12 cellular contexts compared by ENCODE assay signal in genomic region chr14:61184117-61184516, GRCh38.
A peak's percentile ranks its signal among the peaks of the same experiment; 100 is the strongest.
DNase-seq lines count a peak whose midpoint lies in the region; ATAC-seq, FAIRE-seq and TF ChIP-seq lines count a peak whose summit lies in the region.
"Had no signal": no experiment of that assay in that cellular context is flagged by ENCODE, and none has a peak within 500 bp of the region (broad histone marks: within the 10 kb centered on the region; RNA-seq: fewer than 3 reads in every experiment).

No MANE protein-coding gene starts in this region.

- H3K9me3 ChIP-seq in astrocyte (ENCODE audit: insufficient read depth, low read depth, low read length), result no peaks in the 10 kb centered on the region

- H3K27ac ChIP-seq in astrocyte (ENCODE audit: low read depth, low read length), result peak overlapping the region; percentile 64

- H3K4me3 Mint-ChIP-seq in astrocyte (ENCODE audit: unreplicated experiment), result no peak overlapping the region

- H3K4me1 ChIP-seq in astrocyte (ENCODE audit: insufficient read depth, low read length), result peaks cover 35% of the 10 kb centered on the region

- no peaks in the 10 kb centered on the region for H4K20me1 ChIP-seq in astrocyte (ENCODE audit: insufficient read depth, low read length)

- in situ Hi-C loops in KBM-7 (cut with MboI; ENCODE audit: low pct_unique_long_range_greater_than_20kb, low sequenced_read_pairs), result no loop called here

- no peaks in the 10 kb centered on the region for H3K79me2 ChIP-seq in astrocyte (ENCODE audit: insufficient read depth, low read length)

- TF ChIP-seq CTCF in astrocyte (IDR thresholded peaks at IDR 0.05; ENCODE audit: insufficient read depth, low read depth, low read length), result no peak

- H3K27ac Mint-ChIP-seq in astrocyte (ENCODE audit: unreplicated experiment), result peak overlapping the region; percentile 63

- no peaks in the 10 kb centered on the region for H3K27me3 ChIP-seq in astrocyte (ENCODE audit: insufficient read depth, low read length)

- no peak overlapping the region for H2AFZ ChIP-seq in astrocyte (ENCODE audit: low read depth, low read length)

- ATAC-seq in GM18907 (IDR thresholded peaks at IDR 0.05; ENCODE audit: unreplicated experiment), result no peak

- peak overlapping the region; percentile 19 for H3K9ac ChIP-seq in astrocyte (ENCODE audit: low read length)

- no peak overlapping the region for H3K4me3 ChIP-seq in astrocyte (ENCODE audit: insufficient read depth, low read depth, low read length)

- FAIRE-seq in astrocyte (lab: Jason Lieb, UNC), result peak; percentile 99
- FAIRE-seq: colon had no signal

- H3K4me1 Mint-ChIP-seq in astrocyte (ENCODE audit: low read depth, unreplicated experiment), result peaks cover 19% of the 10 kb centered on the region

- H3K36me3 Mint-ChIP-seq in astrocyte (ENCODE audit: low read depth, unreplicated experiment), result no peaks in the 10 kb centered on the region

- no peaks in the 10 kb centered on the region for H3K36me3 ChIP-seq in astrocyte (ENCODE audit: insufficient read depth, low read length)

- DNase-seq in AG08395 (ENCODE audit: low spot score) (peak; percentile 88), HS-5 (ENCODE audit: low read depth) (peak; percentile 78), astrocyte (ENCODE audit: low read depth) (peak; percentile 95), iris pigment epithelial cell (ENCODE audit: low read depth) (peak; percentile 92), NCI-H2107 (lab: John Stamatoyannopoulos, UW) (no peak), KBM-7 (no peak), NCI-H748 treated with DMSO at 0.1 percent for 48 hours (lab: John Stamatoyannopoulos, UW) (no peak)
- DNase-seq: C1 segment of cervical spinal cord, GDM1, glutamatergic neuron had no signal

- H3K4me2 ChIP-seq in astrocyte (ENCODE audit: low read length), result peak overlapping the region; percentile 10

- H3K9me3 Mint-ChIP-seq in astrocyte (ENCODE audit: unreplicated experiment), result no peaks in the 10 kb centered on the region

- H3K27me3 Mint-ChIP-seq in astrocyte (ENCODE audit: low read depth, unreplicated experiment), result no peaks in the 10 kb centered on the region

Comparison
In these comparisons a context has a peak if more than half of its experiments do, and no peak if none do; other contexts are left out.
1. DNase-seq: peak in AG08395 (single experiment), HS-5 (single experiment), astrocyte (single experiment) and iris pigment epithelial cell (single experiment); none in NCI-H2107 (single experiment), KBM-7 (single experiment) and NCI-H748 treated with DMSO at 0.1 percent for 48 hours (single experiment).